ENCODE assay signal across 8 cellular contexts in the genomic region with DNA sequence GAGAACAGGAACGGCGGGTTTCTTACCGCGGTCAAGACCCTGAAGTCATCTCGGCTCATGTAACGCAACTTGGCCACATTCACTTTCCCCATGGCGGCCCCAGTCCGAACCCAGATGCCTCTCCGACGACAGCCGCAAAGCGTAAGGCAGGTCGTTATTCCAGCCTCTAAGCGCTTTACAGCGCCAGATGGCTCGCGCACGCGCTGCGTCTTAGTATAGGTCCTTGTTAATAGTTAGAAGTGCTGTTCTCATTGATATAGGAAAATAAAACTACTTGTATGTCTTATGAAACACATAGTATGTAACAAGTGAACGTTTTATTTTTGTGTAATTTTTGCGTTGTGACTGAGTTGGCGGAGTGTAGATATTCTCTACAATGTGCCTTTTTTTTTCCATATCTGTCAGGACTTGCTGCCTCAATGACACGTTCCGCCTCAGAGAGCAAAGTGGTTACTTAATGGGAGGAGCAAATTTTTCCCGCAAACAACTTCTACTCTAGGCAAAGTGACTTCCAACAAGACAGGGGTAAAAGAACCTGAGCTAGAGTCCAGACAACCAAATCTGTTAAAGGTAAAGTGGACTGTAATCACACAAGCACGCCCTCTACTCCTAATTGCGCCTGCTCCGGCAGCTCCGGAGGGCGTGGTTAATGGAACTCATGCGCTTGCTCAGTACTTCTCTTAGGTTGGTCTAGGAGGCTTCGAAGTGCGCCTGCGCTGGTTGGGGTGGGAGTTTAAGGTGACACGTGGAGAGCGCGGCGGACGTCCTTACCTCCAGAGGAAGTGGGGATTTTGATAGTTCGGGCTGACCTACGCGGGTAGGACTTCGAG. TPM values are rescaled to one million over a fixed set of nuclear protein-coding genes. Genes with fewer than 3 reads are reported as not detected.
A peak's percentile ranks its signal among the peaks of the same experiment; 100 is the strongest.
DNase-seq lines count a peak whose midpoint lies in the region; ATAC-seq and TF ChIP-seq lines count a peak whose summit lies in the region.

A gene (minus strand): TSS at position 148 of the 830 bp plus-strand sequence. CDS start 56 bp downstream, at position 92.

- TF ChIP-seq POLR2A in GM19193 (IDR thresholded peaks at IDR 0.05; ENCODE audit: extremely low read depth, insufficient read depth, insufficient read length), result peak; percentile 81

- no peaks in the 10 kb centered on the region for H3K36me3 ChIP-seq in kidney epithelial cell (ENCODE audit: control insufficient read depth, insufficient read depth, low read length)

- H3K27me3 ChIP-seq in kidney epithelial cell (ENCODE audit: control insufficient read depth, insufficient read depth, low read length), result no peaks in the 10 kb centered on the region

- TF ChIP-seq CTCF in choroid plexus epithelial cell (conservative IDR thresholded peaks at IDR 0.05; ENCODE audit: low read depth, low read length), result peak; percentile 5
- TF ChIP-seq CTCF in kidney epithelial cell (IDR thresholded peaks at IDR 0.05; ENCODE audit: insufficient read depth, low read length, poor library complexity, severe bottlenecking), result no peak

- peak within 1 kb of the TSS; percentile 90 for H3K4me3 ChIP-seq in choroid plexus epithelial cell (ENCODE audit: low read depth, low read length)
- H3K4me3 ChIP-seq in kidney epithelial cell (ENCODE audit: low read depth, low read length), result peak within 1 kb of the TSS; percentile 71

- DNase-seq in AML-193 (lab: John Stamatoyannopoulos, UW), result peak; percentile 94 to 97
- peak; percentile 88 for DNase-seq in NCI-H510A treated with DMSO at 0.1 percent for 48 hours (lab: John Stamatoyannopoulos, UW)
- DNase-seq in activated CD4-positive, alpha-beta T cell treated with anti-CD3 and anti-CD28 coated beads for 24 hours (ENCODE audit: low read depth in 2 of 2), result peak; percentile 91
- peak; percentile 96 for DNase-seq in choroid plexus epithelial cell (ENCODE audit: low read depth)
- DNase-seq in kidney epithelial cell (ENCODE audit: low read depth), result peak; percentile 84
- DNase-seq in stimulated activated CD4-positive, alpha-beta T cell treated with anti-CD3 and anti-CD28 coated beads, Interleukin-15, amount 100 ng/mL, for 48 hours (ENCODE audit: low read depth in 2 of 2), result peak; percentile 89 to 91

- peak; percentile 92 for ATAC-seq in HG03439 (IDR thresholded peaks at IDR 0.05; ENCODE audit: unreplicated experiment)

RNA-seq across cellular contexts. Expression of the gene that starts here (rescaled TPM):
- 25.6 and 30.6 TPM in 2 replicates for total RNA-seq in kidney epithelial cell

Comparison
In these comparisons a context has a peak if more than half of its experiments do, and no peak if none do; other contexts are left out.
1. Peak in every context shown above with its lines: DNase-seq, ATAC-seq and H3K4me3 ChIP-seq.